ENCODE assay signal across 30 cellular contexts in the genomic region with DNA sequence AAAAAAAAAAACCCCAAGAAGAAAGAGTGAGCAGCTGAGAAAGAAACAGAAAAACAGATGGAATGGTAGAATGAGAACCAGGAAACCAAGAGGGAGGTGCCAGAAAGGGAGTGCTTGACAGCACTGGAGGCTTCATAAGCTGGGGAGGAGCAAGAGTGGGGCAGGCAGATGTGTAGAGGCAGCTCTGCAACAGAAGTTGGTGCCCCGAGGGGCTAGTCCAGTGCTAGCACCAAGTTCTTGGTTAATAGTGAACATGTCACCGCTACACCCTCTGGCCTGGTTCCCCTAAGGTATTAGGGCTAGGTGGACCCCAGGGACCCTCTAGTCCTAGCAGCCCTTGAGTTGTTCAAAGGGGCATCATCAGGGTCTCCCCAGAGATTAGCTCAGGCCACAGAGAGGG.
DNase-seq lines count a peak whose midpoint lies in the region; ATAC-seq, FAIRE-seq and TF ChIP-seq lines count a peak whose summit lies in the region.
"Had no signal": no experiment of that assay in that cellular context is flagged by ENCODE, and none has a peak within 500 bp of the region (broad histone marks: within the 10 kb centered on the region; RNA-seq: fewer than 3 reads in every experiment).

No MANE protein-coding gene starts in this region.

- no peak for FAIRE-seq in GM19239 (lab: Jason Lieb, UNC)
- FAIRE-seq: A204.1, bronchial epithelial cell, colon, GM12892, H1 had no signal

- peak; percentile 35 for ATAC-seq in Right ventricle myocardium inferior
- ATAC-seq in heart right ventricle, result peak in 5 of 8 donors; percentile 16 to 53 (median 37)
- ATAC-seq in upper lobe of right lung, result no peak
- ATAC-seq in GM21381 (IDR thresholded peaks at IDR 0.05; ENCODE audit: unreplicated experiment), result no peak
- no peak for ATAC-seq in activated T-helper 17 cell treated with anti-CD3 and anti-CD28 coated beads, Interleukin-2, amount 50 U/mL, for 72 hours (replicated peaks)
- ATAC-seq: CD8-positive, alpha-beta T cell; naive thymus-derived CD4-positive, alpha-beta T cell; Panc1 had no signal

- DNase-seq in Right ventricle myocardium inferior (ENCODE audit: missing footprints), result no peak
- no peak for DNase-seq in cardiac septum (ENCODE audit: low spot score)
- DNase-seq in heart right ventricle, result no peak
- DNase-seq in upper lobe of right lung, result no peak
- DNase-seq in GM19239 (ENCODE audit: insufficient read length, low spot score), result no peak
- DNase-seq: activated CD4-positive, alpha-beta T cell treated with anti-CD3 and anti-CD28 coated beads, Interleukin-2, amount 50 U/mL, for 4 hours; activated naive CD4-positive, alpha-beta T cell treated with anti-CD3 and anti-CD28 coated beads, Interleukin-2, amount 10 ng/mL, durations not matched to agents 7 days and 5 days; anterior cingulate cortex; CD8-positive, alpha-beta T cell; effector CD8-positive, alpha-beta T cell; foreskin melanocyte; hippocampal formation; naive thymus-derived CD4-positive, alpha-beta T cell; NCI-H1092; NCI-H1694 treated with DMSO at 0.1 percent for 48 hours; NCI-H2171 treated with DMSO at 0.1 percent for 48 hours; NCI-H526; SIG-M5; tibial artery had no signal

- no peaks in the 10 kb centered on the region for H3K9me3 Mint-ChIP-seq in nephron
- no peaks in the 10 kb centered on the region for H3K9me3 Mint-ChIP-seq in activated T-helper 17 cell treated with anti-CD3 and anti-CD28 coated beads, Interleukin-2, amount 50 U/mL, for 72 hours
- H3K9me3 Mint-ChIP-seq: activated T-helper 1 cell treated with anti-CD3 and anti-CD28 coated beads, Interleukin-12 subunit alpha, Interleukin-12 subunit beta, Interleukin-2, Interleukin-4 antibody, amounts not matched to agents 30 ng/mL and 10 ng/mL and 1 ng/mL, durations not matched to agents 14 hours and 24 hours and 36 hours; CD8-positive, alpha-beta T cell; naive thymus-derived CD4-positive, alpha-beta T cell; stimulated activated naive CD8-positive, alpha-beta T cell treated with anti-CD3 and anti-CD28 coated beads, Interleukin-15, Interleukin-2, amounts not matched to agents 100 ng/mL and 50 ng/mL, for 24 hours had no signal

- H3K9me3 ChIP-seq in heart right ventricle (no peaks in the 10 kb centered on the region), upper lobe of right lung (no peaks in the 10 kb centered on the region)
- H3K9me3 ChIP-seq: tibial artery had no signal

- H3K4me3 ChIP-seq in heart right ventricle (no peak overlapping the region), upper lobe of right lung (no peak overlapping the region)
- H3K4me3 ChIP-seq: tibial artery had no signal

- peaks cover 70% of the 10 kb centered on the region for H3K4me1 Mint-ChIP-seq in nephron
- peaks cover 13% of the 10 kb centered on the region for H3K4me1 Mint-ChIP-seq in activated T-helper 17 cell treated with anti-CD3 and anti-CD28 coated beads, Interleukin-2, amount 50 U/mL, for 72 hours

- H3K36me3 Mint-ChIP-seq in nephron (ENCODE audit: low read depth), result peaks cover 20% of the 10 kb centered on the region
- H3K36me3 Mint-ChIP-seq in activated T-helper 17 cell treated with anti-CD3 and anti-CD28 coated beads, Interleukin-2, amount 50 U/mL, for 72 hours (ENCODE audit: low read depth), result peaks cover 12% of the 10 kb centered on the region

- 85 to 87% methylated on average over 2 of the region's 2 CpGs for WGBS in heart right ventricle, 2 donors

- intact Hi-C loops in Right ventricle myocardium inferior (cut with DNase I), result no loop called here
- intact Hi-C loops in cardiac septum (cut with DNase I), result no loop called here
- intact Hi-C loops in heart right ventricle (cut with DNase I), result loop anchor here in 2 of 10 donors (5.0 to 10.0 kb wide), 2 partner anchors 36 to 253 kb away; no protein-coding TSS in a partner anchor
- intact Hi-C loops in upper lobe of right lung (cut with DNase I), result no loop called here

- H3K27me3 ChIP-seq in heart right ventricle, result no peaks in the 10 kb centered on the region
- no peaks in the 10 kb centered on the region for H3K27me3 ChIP-seq in upper lobe of right lung
- H3K27me3 ChIP-seq: tibial artery had no signal

- no peaks in the 10 kb centered on the region for H3K27me3 Mint-ChIP-seq in nephron (ENCODE audit: low read depth)
- no peaks in the 10 kb centered on the region for H3K27me3 Mint-ChIP-seq in activated T-helper 17 cell treated with anti-CD3 and anti-CD28 coated beads, Interleukin-2, amount 50 U/mL, for 72 hours
- H3K27me3 Mint-ChIP-seq: stimulated activated naive CD8-positive, alpha-beta T cell treated with anti-CD3 and anti-CD28 coated beads, Interleukin-15, Interleukin-2, amounts not matched to agents 100 ng/mL and 50 ng/mL, for 24 hours had no signal

- H3K4me1 ChIP-seq in heart right ventricle (peaks cover 4 to 73% (median 62%) of the 10 kb centered on the region in 9 donors), upper lobe of right lung (peaks cover 51% of the 10 kb centered on the region)

- TF ChIP-seq CTCF in heart right ventricle (IDR thresholded peaks at IDR 0.05) (no peak), nephron (IDR thresholded peaks at IDR 0.05; ENCODE audit: unreplicated experiment in 3 of 3) (no peak), upper lobe of right lung (IDR thresholded peaks at IDR 0.05) (no peak)

- H3K27ac Mint-ChIP-seq in nephron, result peak overlapping the region; percentile 84 to 99 (median 87)
- no peak overlapping the region for H3K27ac Mint-ChIP-seq in activated T-helper 17 cell treated with anti-CD3 and anti-CD28 coated beads, Interleukin-2, amount 50 U/mL, for 72 hours
- H3K27ac Mint-ChIP-seq: activated naive CD4-positive, alpha-beta T cell treated with anti-CD3 and anti-CD28 coated beads, Interleukin-2, amount 10 ng/mL, durations not matched to agents 7 days and 5 days; activated T-helper 1 cell treated with anti-CD3 and anti-CD28 coated beads, Interleukin-12 subunit alpha, Interleukin-12 subunit beta, Interleukin-2, Interleukin-4 antibody, amounts not matched to agents 30 ng/mL and 10 ng/mL and 1 ng/mL, durations not matched to agents 14 hours and 24 hours and 36 hours; CD8-positive, alpha-beta T cell; stimulated activated naive CD8-positive, alpha-beta T cell treated with anti-CD3 and anti-CD28 coated beads, Interleukin-15, Interleukin-2, amounts not matched to agents 100 ng/mL and 50 ng/mL, for 24 hours had no signal

- H3K36me3 ChIP-seq in heart right ventricle, result no peaks in the 10 kb centered on the region
- H3K36me3 ChIP-seq in upper lobe of right lung, result no peaks in the 10 kb centered on the region
- H3K36me3 ChIP-seq: tibial artery had no signal

- no peak overlapping the region for H3K4me3 Mint-ChIP-seq in nephron
- H3K4me3 Mint-ChIP-seq in activated T-helper 17 cell treated with anti-CD3 and anti-CD28 coated beads, Interleukin-2, amount 50 U/mL, for 72 hours, result no peak overlapping the region
- H3K4me3 Mint-ChIP-seq: activated naive CD4-positive, alpha-beta T cell treated with anti-CD3 and anti-CD28 coated beads, Interleukin-2, amount 10 ng/mL, durations not matched to agents 7 days and 5 days; activated T-helper 1 cell treated with anti-CD3 and anti-CD28 coated beads, Interleukin-12 subunit alpha, Interleukin-12 subunit beta, Interleukin-2, Interleukin-4 antibody, amounts not matched to agents 30 ng/mL and 10 ng/mL and 1 ng/mL, durations not matched to agents 14 hours and 24 hours and 36 hours; CD8-positive, alpha-beta T cell; stimulated activated naive CD8-positive, alpha-beta T cell treated with anti-CD3 and anti-CD28 coated beads, Interleukin-15, Interleukin-2, amounts not matched to agents 100 ng/mL and 50 ng/mL, for 24 hours had no signal

- H3K27ac ChIP-seq in heart right ventricle, result peak overlapping the region in 6 of 10 donors; percentile 42 to 68 (median 52)
- peak overlapping the region; percentile 14 for H3K27ac ChIP-seq in upper lobe of right lung
- H3K27ac ChIP-seq: tibial artery had no signal

Comparison
In these comparisons a context has a peak if more than half of its experiments do, and no peak if none do; other contexts are left out.
1. ATAC-seq: peak in Right ventricle myocardium inferior (single experiment) and heart right ventricle (5 of 8); none in upper lobe of right lung (single experiment), GM21381 (single experiment) and activated T-helper 17 cell treated with anti-CD3 and anti-CD28 coated beads, Interleukin-2, amount 50 U/mL, for 72 hours (single experiment).